In the genomic region with DNA sequence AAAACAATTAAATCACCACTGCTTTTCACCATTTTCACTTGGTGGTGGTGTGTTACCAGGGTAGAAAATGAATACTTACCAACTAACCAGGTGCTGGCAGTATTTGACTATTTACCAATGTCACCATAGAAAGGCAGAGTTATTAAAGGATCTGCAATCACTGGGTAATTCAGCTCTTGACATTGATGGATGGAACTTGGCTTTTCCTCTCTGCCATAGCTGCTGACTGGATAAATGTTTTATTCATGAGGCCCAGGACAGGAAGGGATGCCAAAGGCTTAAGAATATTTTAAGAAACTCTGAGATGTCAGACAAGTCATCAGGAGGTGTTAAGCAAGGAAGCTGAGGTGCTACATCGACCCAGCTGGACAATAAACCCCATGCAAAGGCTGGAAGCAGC, we compare ENCODE assay signal across 27 cellular contexts.
DNase-seq lines count a peak whose midpoint lies in the region; ATAC-seq and TF ChIP-seq lines count a peak whose summit lies in the region.
"Had no signal": no experiment of that assay in that cellular context is flagged by ENCODE, and none has a peak within 500 bp of the region (broad histone marks: within the 10 kb centered on the region; RNA-seq: fewer than 3 reads in every experiment).

No MANE protein-coding gene starts in this region.

- H3K36me3 ChIP-seq in right atrium auricular region (no peaks in the 10 kb centered on the region), endodermal cell (ENCODE audit: control insufficient read depth, insufficient read depth, low read length) (no peaks in the 10 kb centered on the region), neural progenitor cell (no peaks in the 10 kb centered on the region)
- H3K36me3 ChIP-seq: BLaER1 treated with 17β-estradiol and CSF1 and Interleukin-3, amounts not matched to agents 10 nM and 100 nM; left lung; MG63; transverse colon had no signal

- H3K27me3 ChIP-seq in right atrium auricular region = no peaks in the 10 kb centered on the region
- H3K27me3 ChIP-seq in endodermal cell (ENCODE audit: control insufficient read depth, insufficient read depth, low read length, poor library complexity, severe bottlenecking) = no peaks in the 10 kb centered on the region
- H3K27me3 ChIP-seq in neural progenitor cell = no peaks in the 10 kb centered on the region
- H3K27me3 ChIP-seq: BLaER1 treated with 17β-estradiol and CSF1 and Interleukin-3, amounts not matched to agents 10 nM and 100 nM; left lung; MG63; transverse colon had no signal

- no peak overlapping the region for H3K4me2 ChIP-seq in neural progenitor cell
- H3K4me2 ChIP-seq: BLaER1 treated with 17β-estradiol and CSF1 and Interleukin-3, amounts not matched to agents 10 nM and 100 nM; smooth muscle cell had no signal

- H4K20me1 ChIP-seq in neural progenitor cell (ENCODE audit: low read depth) = no peaks in the 10 kb centered on the region
- H4K20me1 ChIP-seq: BLaER1 treated with 17β-estradiol and CSF1 and Interleukin-3, amounts not matched to agents 10 nM and 100 nM had no signal

- no peaks in the 10 kb centered on the region for H3K9me3 Mint-ChIP-seq in endodermal cell
- no peaks in the 10 kb centered on the region for H3K9me3 Mint-ChIP-seq in neural progenitor cell
- H3K9me3 Mint-ChIP-seq in osteocyte (ENCODE audit: unreplicated experiment) = no peaks in the 10 kb centered on the region
- H3K9me3 Mint-ChIP-seq: dendritic cell treated with granulocyte-macrophage colony-stimulating factor and Interleukin-4, amounts not matched to agents 40 ng/mL and 50 ng/mL, for 4 days; naive B cell had no signal

- TF ChIP-seq CTCF in right atrium auricular region (IDR thresholded peaks at IDR 0.05) (no peak), endodermal cell (conservative IDR thresholded peaks at IDR 0.05) (no peak), neural progenitor cell (IDR thresholded peaks at IDR 0.05) (no peak), osteocyte (IDR thresholded peaks at IDR 0.05) (no peak)

- intact Hi-C loops in Right ventricle myocardium inferior (cut with DNase I) = loop anchor here (5.0 kb wide), 1 partner anchor 1612 kb away; no protein-coding TSS in a partner anchor

- H3K4me3 Mint-ChIP-seq in endodermal cell = no peak overlapping the region
- no peak overlapping the region for H3K4me3 Mint-ChIP-seq in neural progenitor cell
- H3K4me3 Mint-ChIP-seq in osteocyte (ENCODE audit: unreplicated experiment) = no peak overlapping the region
- H3K4me3 Mint-ChIP-seq: activated naive CD8-positive, alpha-beta T cell; dendritic cell treated with granulocyte-macrophage colony-stimulating factor and Interleukin-4, amounts not matched to agents 40 ng/mL and 50 ng/mL, for 4 days; naive B cell had no signal

- no peak for DNase-seq in Right ventricle myocardium inferior (ENCODE audit: missing footprints)
- no peak for DNase-seq in right atrium auricular region (ENCODE audit: low spot score)
- DNase-seq in NCI-H146 (lab: John Stamatoyannopoulos, UW) = peak; percentile 77
- DNase-seq in endodermal cell = no peak
- DNase-seq in neural progenitor cell (ENCODE audit: low spot score) = no peak
- DNase-seq in osteocyte (ENCODE audit: extremely low spot score, unreplicated experiment) = no peak
- DNase-seq: activated CD8-positive, alpha-beta memory T cell treated with anti-CD3 and anti-CD28 coated beads for 24 hours; activated effector memory CD4-positive, alpha-beta T cell treated with Interleukin-2 at 50 U/mL for 16 hours; aorta; Caco-2; central memory CD4-positive, alpha-beta T cell; HCEC 1CT; KBM-7; left lung; MG63; naive B cell; NCI-H1694; NCI-H526 treated with DMSO at 0.1 percent for 48 hours; occipital lobe; OCI-M1; stimulated activated CD4-positive, alpha-beta T cell treated with anti-CD3 and anti-CD28 coated beads, Interleukin-2, amount 100 ng/mL, for 24 hours; transverse colon had no signal

- H3K9me3 ChIP-seq in right atrium auricular region (no peaks in the 10 kb centered on the region), endodermal cell (ENCODE audit: control insufficient read depth, low read length) (no peaks in the 10 kb centered on the region), neural progenitor cell (ENCODE audit: low read depth) (no peaks in the 10 kb centered on the region)
- H3K9me3 ChIP-seq: BLaER1 treated with 17β-estradiol and CSF1 and Interleukin-3, amounts not matched to agents 10 nM and 100 nM; Caco-2; left lung; MG63; transverse colon had no signal

- H3K79me2 ChIP-seq in neural progenitor cell (ENCODE audit: low read depth) = no peaks in the 10 kb centered on the region

- WGBS in endodermal cell (ENCODE audit: insufficient coverage in 1 of 2, insufficient read length in 1 of 2), 2 experiments = 56 to 91% methylated on average over 1 of the region's 1 CpG

- no peaks in the 10 kb centered on the region for H3F3A ChIP-seq in neural progenitor cell (ENCODE audit: low read depth)

- H3K4me3 ChIP-seq in right atrium auricular region (no peak overlapping the region), endodermal cell (ENCODE audit: low read length) (no peak overlapping the region), neural progenitor cell (no peak overlapping the region)
- H3K4me3 ChIP-seq: BLaER1 treated with 17β-estradiol and CSF1 and Interleukin-3, amounts not matched to agents 10 nM and 100 nM; left lung; MG63; smooth muscle cell; transverse colon had no signal

- H3K27me3 Mint-ChIP-seq in endodermal cell (ENCODE audit: insufficient read depth) (no peaks in the 10 kb centered on the region), neural progenitor cell (ENCODE audit: insufficient read depth, low read depth) (peaks cover 2% of the 10 kb centered on the region), osteocyte (ENCODE audit: unreplicated experiment) (no peaks in the 10 kb centered on the region)
- H3K27me3 Mint-ChIP-seq: activated naive CD8-positive, alpha-beta T cell; dendritic cell treated with granulocyte-macrophage colony-stimulating factor and Interleukin-4, amounts not matched to agents 40 ng/mL and 50 ng/mL, for 4 days had no signal

- no peak overlapping the region for H2AFZ ChIP-seq in neural progenitor cell (replicated peaks)

- no peak overlapping the region for H3K9ac ChIP-seq in endodermal cell (ENCODE audit: extremely low read depth, low read length, poor library complexity, severe bottlenecking)
- H3K9ac ChIP-seq in neural progenitor cell = no peak overlapping the region
- H3K9ac ChIP-seq: BLaER1 treated with 17β-estradiol and CSF1 and Interleukin-3, amounts not matched to agents 10 nM and 100 nM had no signal

- no peaks in the 10 kb centered on the region for H3K36me3 Mint-ChIP-seq in endodermal cell (ENCODE audit: low read depth)
- no peaks in the 10 kb centered on the region for H3K36me3 Mint-ChIP-seq in neural progenitor cell
- H3K36me3 Mint-ChIP-seq in osteocyte (ENCODE audit: unreplicated experiment) = no peaks in the 10 kb centered on the region
- H3K36me3 Mint-ChIP-seq: naive B cell had no signal

- no peak overlapping the region for H3K27ac Mint-ChIP-seq in endodermal cell
- H3K27ac Mint-ChIP-seq in neural progenitor cell = no peak overlapping the region
- no peak overlapping the region for H3K27ac Mint-ChIP-seq in osteocyte (ENCODE audit: unreplicated experiment)
- H3K27ac Mint-ChIP-seq: activated naive CD8-positive, alpha-beta T cell; dendritic cell treated with granulocyte-macrophage colony-stimulating factor and Interleukin-4, amounts not matched to agents 40 ng/mL and 50 ng/mL, for 4 days; naive B cell had no signal

- peak; percentile 56 for ATAC-seq in Right ventricle myocardium inferior
- no peak for ATAC-seq in HG03139 (IDR thresholded peaks at IDR 0.05; ENCODE audit: unreplicated experiment)
- ATAC-seq: left lung had no signal

- H3K4me1 Mint-ChIP-seq in endodermal cell = peaks cover 27% of the 10 kb centered on the region
- peaks cover 25% of the 10 kb centered on the region for H3K4me1 Mint-ChIP-seq in neural progenitor cell
- H3K4me1 Mint-ChIP-seq in osteocyte (ENCODE audit: unreplicated experiment) = peaks cover 37% of the 10 kb centered on the region
- H3K4me1 Mint-ChIP-seq: naive B cell had no signal

- no peaks in the 10 kb centered on the region for H3K4me1 ChIP-seq in right atrium auricular region
- peaks cover 21% of the 10 kb centered on the region for H3K4me1 ChIP-seq in endodermal cell (ENCODE audit: control insufficient read depth, insufficient read depth, low read length)
- H3K4me1 ChIP-seq in neural progenitor cell = peaks cover 15% of the 10 kb centered on the region
- H3K4me1 ChIP-seq: Caco-2, left lung, transverse colon had no signal

- H3K27ac ChIP-seq in right atrium auricular region = no peak overlapping the region
- H3K27ac ChIP-seq in endodermal cell (ENCODE audit: low read depth, low read length) = peak overlapping the region; percentile 66
- no peak overlapping the region for H3K27ac ChIP-seq in neural progenitor cell
- H3K27ac ChIP-seq: BLaER1 treated with 17β-estradiol and CSF1 and Interleukin-3, amounts not matched to agents 10 nM and 100 nM; left lung; transverse colon had no signal
